Comparison of ENCODE assay signal across 8 cellular contexts in genomic region chr4:46931981-46932380, GRCh38. TPM values are rescaled to one million over a fixed set of nuclear protein-coding genes. Genes with fewer than 3 reads are reported as not detected.
DNase-seq lines count a peak whose midpoint lies in the region; ATAC-seq and TF ChIP-seq lines count a peak whose summit lies in the region.

No MANE protein-coding gene starts in this region.

- TF ChIP-seq POLR2A in thyroid gland (IDR thresholded peaks at IDR 0.05): no peak

- WGBS in right cardiac atrium: 11% methylated on average over 3 of the region's 3 CpGs
- WGBS in thyroid gland, 2 donors: 54 to 60% methylated on average over 3 of the region's 3 CpGs

- H3K9me3 ChIP-seq in right cardiac atrium (ENCODE audit: control insufficient read depth, low read length): no peaks in the 10 kb centered on the region
- H3K9me3 ChIP-seq in tibial artery: no peaks in the 10 kb centered on the region
- no peaks in the 10 kb centered on the region for H3K9me3 ChIP-seq in thyroid gland

- H3K4me1 ChIP-seq in right cardiac atrium (ENCODE audit: control insufficient read depth, insufficient read depth, low read length): no peaks in the 10 kb centered on the region
- H3K4me1 ChIP-seq in tibial artery: no peaks in the 10 kb centered on the region
- H3K4me1 ChIP-seq in thyroid gland: no peaks in the 10 kb centered on the region

- TF ChIP-seq CTCF in tibial artery (IDR thresholded peaks at IDR 0.05): peak; percentile 47 to 58
- TF ChIP-seq CTCF in thyroid gland (IDR thresholded peaks at IDR 0.05): peak in 1 of 6 experiments; percentile 21

- no peaks in the 10 kb centered on the region for H3K27me3 ChIP-seq in right cardiac atrium (ENCODE audit: control insufficient read depth, insufficient read depth)
- H3K27me3 ChIP-seq in tibial artery: no peaks in the 10 kb centered on the region
- no peaks in the 10 kb centered on the region for H3K27me3 ChIP-seq in thyroid gland

- H3K27ac ChIP-seq in right cardiac atrium (ENCODE audit: low read length) (no peak overlapping the region), tibial artery (peak overlapping the region in 1 of 2 donors; percentile 10), thyroid gland (no peak overlapping the region)

- H3K36me3 ChIP-seq in tibial artery: no peaks in the 10 kb centered on the region
- H3K36me3 ChIP-seq in thyroid gland: no peaks in the 10 kb centered on the region

- ATAC-seq in GM19452 (IDR thresholded peaks at IDR 0.05; ENCODE audit: unreplicated experiment) (peak; percentile 77), right cardiac atrium (peak; percentile 64 to 80)

- DNase-seq in NCI-H146 (lab: John Stamatoyannopoulos, UW): peak; percentile 4
- no peak for DNase-seq in NCI-H146 treated with DMSO at 0.1 percent for 48 hours (lab: John Stamatoyannopoulos, UW; ENCODE audit: unreplicated experiment)
- DNase-seq in HK-2 (ENCODE audit: unreplicated experiment): peak; percentile 1
- DNase-seq in activated CD4-positive, alpha-beta T cell treated with anti-CD3 and anti-CD28 coated beads, Interleukin-2, amount 50 U/mL, for 48 hours: peak; percentile 3 to 12
- peak in 2 of 3 donors; percentile 12 to 44 for DNase-seq in right cardiac atrium
- no peak for DNase-seq in tibial artery
- no peak for DNase-seq in thyroid gland

- H3K4me3 ChIP-seq in right cardiac atrium (ENCODE audit: low read length) (no peak overlapping the region), tibial artery (no peak overlapping the region), thyroid gland (replicated peaks in 1 of 3) (no peak overlapping the region)

- intact Hi-C loops in right cardiac atrium (cut with DNase I) (loop anchor here in 3 of 4 donors (5.0 to 10.0 kb wide), 2 partner anchors 100 to 103 kb away; partner anchors contain the start of gene GABRB1 (in 3 of the 3)), tibial artery (cut with DNase I; ENCODE audit: low total_unique reads) (loop anchor here (5.0 kb wide), 2 partner anchors 70 to 450 kb away; no protein-coding TSS in a partner anchor), thyroid gland (cut with DNase I) (no loop called here)

RNA-seq across cellular contexts. Expression of gene COX7B2, which starts 22.9 kb away (rescaled TPM):
- total RNA-seq in right cardiac atrium (not detected), thyroid gland (not detected)
- not detected for polyA plus RNA-seq in right cardiac atrium

Comparison
In these comparisons a context has a peak if more than half of its experiments do, and no peak if none do; other contexts are left out.
1. DNase-seq: peak in NCI-H146 (single experiment), HK-2 (single experiment), activated CD4-positive, alpha-beta T cell treated with anti-CD3 and anti-CD28 coated beads, Interleukin-2, amount 50 U/mL, for 48 hours (2 of 2) and right cardiac atrium (2 of 3); none in NCI-H146 treated with DMSO at 0.1 percent for 48 hours (single experiment), tibial artery (0 of 2) and thyroid gland (0 of 2).